ENCODE assay signal across 8 cellular contexts in the genomic region with DNA sequence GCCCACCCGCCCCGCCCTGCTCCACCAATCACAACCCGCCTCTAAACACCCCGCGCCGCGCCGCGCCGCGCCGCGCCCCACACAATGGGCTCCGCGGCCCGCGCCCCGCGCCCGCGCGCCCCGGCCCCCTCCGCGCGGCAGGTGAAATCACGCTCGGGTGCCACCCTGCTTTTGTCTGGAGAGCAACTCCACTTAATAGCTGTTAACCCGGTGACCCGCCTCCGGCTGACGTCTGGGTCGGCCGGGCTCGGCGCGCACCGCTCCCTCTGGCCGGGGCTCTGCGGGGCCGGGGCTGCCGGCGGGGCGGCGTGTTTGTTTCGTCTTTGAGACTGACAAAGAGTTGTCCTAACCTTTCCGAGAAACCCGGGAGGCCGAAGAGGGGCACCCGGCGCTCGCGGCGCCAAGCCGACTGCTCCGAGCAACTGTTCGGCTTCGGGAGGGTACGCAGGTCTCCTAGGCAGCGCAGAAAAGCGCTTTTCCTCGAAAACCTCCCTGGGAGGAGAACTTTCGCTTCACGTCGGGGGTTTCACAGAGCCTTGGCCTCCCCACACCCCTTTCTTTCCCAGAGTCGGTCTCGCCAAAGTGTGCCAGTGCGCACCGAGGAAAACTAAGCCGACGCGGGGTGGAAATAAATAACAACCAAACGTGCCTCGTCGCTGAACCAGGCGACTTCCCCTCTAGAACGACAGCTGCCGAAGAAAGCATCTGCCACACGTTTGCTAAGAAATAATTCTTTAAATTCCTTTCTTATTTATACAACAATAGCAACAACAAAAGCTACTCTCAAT.
DNase-seq lines count a peak whose midpoint lies in the region; ATAC-seq and TF ChIP-seq lines count a peak whose summit lies in the region.

No MANE protein-coding gene starts in this region.

- CTCF ChIA-PET in CD8-positive, alpha-beta T cell (lab: Charles Lee): interaction anchor here (0.8 to 1.2 kb wide), 3 partner anchors 8 to 45 kb away, joined by 3 to 5 read pairs (median 4); no protein-coding TSS in a partner anchor
- CTCF ChIA-PET in HEK293 (lab: Yijun Ruan, JAX): no interaction called here

- no peaks in the 10 kb centered on the region for H3K36me3 ChIP-seq in CD8-positive, alpha-beta T cell (ENCODE audit: insufficient read depth, low read length)
- H3K36me3 ChIP-seq in HEK293 (ENCODE audit: control insufficient read depth in 2 of 2, insufficient read depth in 1 of 2, low read length in 2 of 2) (no peaks in the 10 kb centered on the region), NT2/D1 (ENCODE audit: insufficient read depth, insufficient read length, low read length) (no peaks in the 10 kb centered on the region), suprapubic skin (no peaks in the 10 kb centered on the region)

- H3K9ac ChIP-seq in NT2/D1 (ENCODE audit: insufficient read length, low read depth): peak overlapping the region; percentile 71

- H3K4me3 Mint-ChIP-seq in CD8-positive, alpha-beta T cell: peak overlapping the region; percentile 93
- H3K4me3 Mint-ChIP-seq in activated T-helper 1 cell treated with anti-CD3 and anti-CD28 coated beads, Interleukin-12 subunit alpha, Interleukin-12 subunit beta, Interleukin-2, Interleukin-4 antibody, amounts not matched to agents 30 ng/mL and 10 ng/mL and 1 ng/mL, durations not matched to agents 14 hours and 24 hours and 36 hours: peak overlapping the region; percentile 87
- peak overlapping the region; percentile 93 for H3K4me3 Mint-ChIP-seq in natural killer cell

- H3K36me3 Mint-ChIP-seq in CD8-positive, alpha-beta T cell: peaks cover 2% of the 10 kb centered on the region
- H3K36me3 Mint-ChIP-seq in activated T-helper 1 cell treated with anti-CD3 and anti-CD28 coated beads, Interleukin-12 subunit alpha, Interleukin-12 subunit beta, Interleukin-2, Interleukin-4 antibody, amounts not matched to agents 30 ng/mL and 10 ng/mL and 1 ng/mL, durations not matched to agents 14 hours and 24 hours and 36 hours (ENCODE audit: low read depth): peaks cover 14% of the 10 kb centered on the region
- H3K36me3 Mint-ChIP-seq in natural killer cell: no peaks in the 10 kb centered on the region

- TF ChIP-seq CTCF in CD8-positive, alpha-beta T cell (IDR thresholded peaks at IDR 0.05): no peak
- TF ChIP-seq CTCF in HEK293 (tag by site-specific recombination; IDR thresholded peaks at IDR 0.05): no peak
- TF ChIP-seq CTCF in natural killer cell (IDR thresholded peaks at IDR 0.05): no peak
- no peak for TF ChIP-seq CTCF in suprapubic skin (IDR thresholded peaks at IDR 0.05)

- no peaks in the 10 kb centered on the region for H3K27me3 ChIP-seq in CD8-positive, alpha-beta T cell (ENCODE audit: insufficient read depth, low read length)
- H3K27me3 ChIP-seq in NT2/D1 (ENCODE audit: insufficient read depth, insufficient read length) (peaks cover 3% of the 10 kb centered on the region), suprapubic skin (no peaks in the 10 kb centered on the region)

- H3K27ac Mint-ChIP-seq in CD8-positive, alpha-beta T cell: peak overlapping the region; percentile 99
- peak overlapping the region; percentile 92 for H3K27ac Mint-ChIP-seq in activated T-helper 1 cell treated with anti-CD3 and anti-CD28 coated beads, Interleukin-12 subunit alpha, Interleukin-12 subunit beta, Interleukin-2, Interleukin-4 antibody, amounts not matched to agents 30 ng/mL and 10 ng/mL and 1 ng/mL, durations not matched to agents 14 hours and 24 hours and 36 hours
- no peak overlapping the region for H3K27ac Mint-ChIP-seq in natural killer cell

- H3K9me3 ChIP-seq in CD8-positive, alpha-beta T cell (ENCODE audit: low read length): no peaks in the 10 kb centered on the region
- no peaks in the 10 kb centered on the region for H3K9me3 ChIP-seq in HEK293 (ENCODE audit: control insufficient read depth, insufficient read depth, low read depth, low read length)
- no peaks in the 10 kb centered on the region for H3K9me3 ChIP-seq in NT2/D1 (ENCODE audit: insufficient read depth, low read length)
- H3K9me3 ChIP-seq in suprapubic skin: no peaks in the 10 kb centered on the region

- intact Hi-C loops in CD8-positive, alpha-beta T cell (cut with DNase I, micrococcal nuclease): loop anchor here (1.0 to 10.0 kb wide), 15 partner anchors 14 to 664 kb away; a partner anchor contains a TSS
- intact Hi-C loops in activated T-helper 1 cell treated with anti-CD3 and anti-CD28 coated beads, Interleukin-12 subunit alpha, Interleukin-12 subunit beta, Interleukin-2, Interleukin-4 antibody, amounts not matched to agents 30 ng/mL and 10 ng/mL and 1 ng/mL, durations not matched to agents 14 hours and 24 hours and 36 hours (cut with micrococcal nuclease): loop anchor here (5.0 to 10.0 kb wide), 8 partner anchors 127 to 1912 kb away; a partner anchor contains a TSS
- intact Hi-C loops in natural killer cell (cut with micrococcal nuclease): loop anchor here (1.0 to 5.0 kb wide), 6 partner anchors 14 to 427 kb away; no protein-coding TSS in a partner anchor

- H3K27me3 Mint-ChIP-seq in CD8-positive, alpha-beta T cell (ENCODE audit: low read depth): no peaks in the 10 kb centered on the region
- no peaks in the 10 kb centered on the region for H3K27me3 Mint-ChIP-seq in activated T-helper 1 cell treated with anti-CD3 and anti-CD28 coated beads, Interleukin-12 subunit alpha, Interleukin-12 subunit beta, Interleukin-2, Interleukin-4 antibody, amounts not matched to agents 30 ng/mL and 10 ng/mL and 1 ng/mL, durations not matched to agents 14 hours and 24 hours and 36 hours (ENCODE audit: insufficient read depth)
- H3K27me3 Mint-ChIP-seq in natural killer cell (ENCODE audit: low read depth in 2 of 2): no peaks in the 10 kb centered on the region

- WGBS in suprapubic skin: under 1% methylated on average over 18 of the region's 79 CpGs

- H3K4me1 ChIP-seq in CD8-positive, alpha-beta T cell (ENCODE audit: insufficient read depth, low read length): peaks cover 79% of the 10 kb centered on the region
- H3K4me1 ChIP-seq in HEK293 (ENCODE audit: control insufficient read depth, insufficient read depth, low read length) (peaks cover 4% of the 10 kb centered on the region; the same call in 1 of the 2 replicates), NT2/D1 (ENCODE audit: insufficient read depth, insufficient read length) (no peaks in the 10 kb centered on the region), suprapubic skin (peaks cover 80% of the 10 kb centered on the region)

- POLR2A ChIA-PET in CD8-positive, alpha-beta T cell (lab: Charles Lee): interaction anchor here (0.5 to 5.1 kb wide), 8 partner anchors 10 to 310 kb away, joined by 3 to 26 read pairs (median 4); no protein-coding TSS in a partner anchor
- POLR2A ChIA-PET in HEK293 (lab: Yijun Ruan, JAX): interaction anchor here (1.6 kb wide), 1 partner anchor 37 kb away, joined by 5 read pairs; no protein-coding TSS in a partner anchor

- peak; percentile 27 to 76 (median 62) for DNase-seq in CD8-positive, alpha-beta T cell
- DNase-seq in NT2/D1 (ENCODE audit: low read depth, low spot score) (no peak), fibroblast of gingiva (ENCODE audit: low read depth) (peak; percentile 33), natural killer cell (peak; percentile 71), suprapubic skin (ENCODE audit: low spot score in 2 of 2) (peak; percentile 77 to 81), GM19238 (ENCODE audit: insufficient read length, low spot score) (no peak)
- no peak for DNase-seq in activated T-helper 1 cell treated with anti-CD3 and anti-CD28 coated beads, Interleukin-12 subunit alpha, Interleukin-12 subunit beta, Interleukin-2, Interleukin-4 antibody, amounts not matched to agents 30 ng/mL and 10 ng/mL and 1 ng/mL, durations not matched to agents 14 hours and 24 hours and 36 hours (ENCODE audit: low spot score)

- ATAC-seq in CD8-positive, alpha-beta T cell: peak; percentile 40
- peak; percentile 44 to 61 (median 57) for ATAC-seq in natural killer cell

- no peak for TF ChIP-seq EP300 in suprapubic skin (IDR thresholded peaks at IDR 0.05)

- no peak for TF ChIP-seq POLR2A in suprapubic skin (IDR thresholded peaks at IDR 0.05)

- H3K4me3 ChIP-seq in CD8-positive, alpha-beta T cell (ENCODE audit: low read depth, low read length): peak overlapping the region; percentile 72
- peak overlapping the region; percentile 58 for H3K4me3 ChIP-seq in HEK293 (ENCODE audit: low read depth, low read length)
- H3K4me3 ChIP-seq in NT2/D1 (ENCODE audit: insufficient read length, low read depth): peak overlapping the region; percentile 47
- peak overlapping the region; percentile 74 for H3K4me3 ChIP-seq in suprapubic skin

- peaks cover 67% of the 10 kb centered on the region for H3K4me1 Mint-ChIP-seq in CD8-positive, alpha-beta T cell (ENCODE audit: low read depth)
- H3K4me1 Mint-ChIP-seq in activated T-helper 1 cell treated with anti-CD3 and anti-CD28 coated beads, Interleukin-12 subunit alpha, Interleukin-12 subunit beta, Interleukin-2, Interleukin-4 antibody, amounts not matched to agents 30 ng/mL and 10 ng/mL and 1 ng/mL, durations not matched to agents 14 hours and 24 hours and 36 hours (ENCODE audit: low read depth): peaks cover 47% of the 10 kb centered on the region
- H3K4me1 Mint-ChIP-seq in natural killer cell: peaks cover 40 to 46% of the 10 kb centered on the region in 2 donors

- peak overlapping the region; percentile 90 for H3K27ac ChIP-seq in CD8-positive, alpha-beta T cell (ENCODE audit: low read depth, low read length)
- H3K27ac ChIP-seq in HEK293 (ENCODE audit: extremely low read depth, low read depth, low read length) (peak overlapping the region; percentile 83), suprapubic skin (peak overlapping the region; percentile 93)

- no peaks in the 10 kb centered on the region for H3K9me3 Mint-ChIP-seq in CD8-positive, alpha-beta T cell
- H3K9me3 Mint-ChIP-seq in activated T-helper 1 cell treated with anti-CD3 and anti-CD28 coated beads, Interleukin-12 subunit alpha, Interleukin-12 subunit beta, Interleukin-2, Interleukin-4 antibody, amounts not matched to agents 30 ng/mL and 10 ng/mL and 1 ng/mL, durations not matched to agents 14 hours and 24 hours and 36 hours: no peaks in the 10 kb centered on the region
- no peaks in the 10 kb centered on the region for H3K9me3 Mint-ChIP-seq in natural killer cell

TF ChIP-seq in HEK293, 187 proteins besides CTCF, POLR2A, EP300 and RAD21 (continues in another document):
- TF ChIP-seq ZNF366 (tag by site-specific recombination; conservative IDR thresholded peaks at IDR 0.05) (0 out of 2 replicates have a peak, but pooled peaks have one; percentile 12), ZNF621 (tag by site-specific recombination; IDR thresholded peaks at IDR 0.05) (no peak), ZBTB7A (tag by site-specific recombination; IDR thresholded peaks at IDR 0.05; ENCODE audit: low read depth) (no peak), ZFP69B (tag by site-specific recombination; IDR thresholded peaks at IDR 0.05) (no peak), ZNF837 (tag by site-specific recombination; IDR thresholded peaks at IDR 0.05) (no peak)

Comparison
In these comparisons a context has a peak if more than half of its experiments do, and no peak if none do; other contexts are left out.
1. DNase-seq: peak in CD8-positive, alpha-beta T cell (7 of 7), fibroblast of gingiva (single experiment), natural killer cell (single experiment) and suprapubic skin (2 of 2); none in NT2/D1 (single experiment), activated T-helper 1 cell treated with anti-CD3 and anti-CD28 coated beads, Interleukin-12 subunit alpha, Interleukin-12 subunit beta, Interleukin-2, Interleukin-4 antibody, amounts not matched to agents 30 ng/mL and 10 ng/mL and 1 ng/mL, durations not matched to agents 14 hours and 24 hours and 36 hours (single experiment) and GM19238 (single experiment).
2. H3K27ac Mint-ChIP-seq: peak in CD8-positive, alpha-beta T cell (single experiment) and activated T-helper 1 cell treated with anti-CD3 and anti-CD28 coated beads, Interleukin-12 subunit alpha, Interleukin-12 subunit beta, Interleukin-2, Interleukin-4 antibody, amounts not matched to agents 30 ng/mL and 10 ng/mL and 1 ng/mL, durations not matched to agents 14 hours and 24 hours and 36 hours (single experiment); none in natural killer cell (0 of 2).
3. Peak in every context shown above with its lines, with median percentiles within 50 percentile points of each other: H3K27ac ChIP-seq, H3K4me3 ChIP-seq and H3K4me3 Mint-ChIP-seq.